29 cellular contexts compared by ENCODE assay signal in the genomic region with DNA sequence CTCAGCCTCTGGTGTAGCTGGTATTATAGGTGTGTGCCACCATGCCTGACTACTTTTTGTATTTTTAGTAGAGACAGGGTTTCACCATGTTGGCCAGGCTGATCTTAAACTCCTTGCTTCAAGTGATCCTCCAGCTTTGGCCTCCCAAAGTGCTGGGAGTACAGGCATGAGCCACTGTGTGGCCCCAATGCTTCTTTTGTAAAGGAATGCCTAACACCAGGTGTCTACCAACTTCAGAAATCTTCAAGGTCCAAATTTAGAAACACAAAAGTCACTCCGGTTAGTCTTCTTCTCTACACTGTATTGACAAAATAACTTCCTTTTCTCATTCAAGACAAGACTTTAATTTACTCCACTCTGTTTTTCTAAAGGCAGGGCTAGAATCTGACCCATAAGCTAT.
"Had no signal": no experiment of that assay in that cellular context is flagged by ENCODE, and none has a peak within 500 bp of the region (broad histone marks: within the 10 kb centered on the region; RNA-seq: fewer than 3 reads in every experiment).

No MANE protein-coding gene starts in this region.

- H3K9me3 ChIP-seq: colonic mucosa, gastrocnemius medialis, left lung, mucosa of descending colon, psoas muscle, sigmoid colon, thoracic aorta, tibial nerve, upper lobe of left lung had no signal

- FAIRE-seq: urothelium cell line had no signal

- H3K27me3 ChIP-seq: colonic mucosa, gastrocnemius medialis, left lung, neural progenitor cell, sigmoid colon, tibial nerve, upper lobe of left lung had no signal

- H3K9ac ChIP-seq: neural progenitor cell, parathyroid adenoma had no signal

- H3K79me2 ChIP-seq: parathyroid adenoma had no signal

- H3K9me3 Mint-ChIP-seq: endodermal cell, mesothelial cell of epicardium had no signal

- H3K4me2 ChIP-seq: neural progenitor cell had no signal

- H3K27ac ChIP-seq: colonic mucosa, epithelial cell of prostate, gastrocnemius medialis, left lung, neural progenitor cell, parathyroid adenoma, psoas muscle, thoracic aorta, upper lobe of left lung had no signal

- H3K4me3 ChIP-seq: colonic mucosa, gastrocnemius medialis, left lung, mucosa of descending colon, neural progenitor cell, psoas muscle, sigmoid colon, thoracic aorta, tibial nerve, upper lobe of left lung had no signal

- H3K36me3 Mint-ChIP-seq: mesothelial cell of epicardium; naive thymus-derived CD4-positive, alpha-beta T cell; neural progenitor cell; stimulated activated naive B cell treated with anti-CD40 and anti-IgM and Interleukin-4, amounts not matched to agents 10 μg/mL and 1 μg/mL and 100 μg/mL, for 72 hours had no signal

- H3K27ac Mint-ChIP-seq: dendritic cell treated with granulocyte-macrophage colony-stimulating factor and Interleukin-4, amounts not matched to agents 40 ng/mL and 50 ng/mL, for 4 days; endodermal cell; mesothelial cell of epicardium; naive thymus-derived CD4-positive, alpha-beta T cell; nephron; neural progenitor cell; stimulated activated naive B cell treated with anti-CD40 and anti-IgM and Interleukin-4, amounts not matched to agents 10 μg/mL and 1 μg/mL and 100 μg/mL, for 72 hours; stimulated activated naive CD8-positive, alpha-beta T cell treated with anti-CD3 and anti-CD28 coated beads, Interleukin-15, Interleukin-2, amounts not matched to agents 100 ng/mL and 50 ng/mL, for 24 hours had no signal

- H2AFZ ChIP-seq: neural progenitor cell, parathyroid adenoma had no signal

- H3K4me1 Mint-ChIP-seq: naive thymus-derived CD4-positive, alpha-beta T cell; stimulated activated naive B cell treated with anti-CD40 and anti-IgM and Interleukin-4, amounts not matched to agents 10 μg/mL and 1 μg/mL and 100 μg/mL, for 72 hours had no signal

- DNase-seq: colonic mucosa; effector CD8-positive, alpha-beta T cell; endodermal cell; foreskin fibroblast; gastrocnemius medialis; head of caudate nucleus; left cardiac atrium; left lung; mesenchymal stem cell; mucosa of descending colon; naive thymus-derived CD4-positive, alpha-beta T cell; psoas muscle; right cardiac atrium; sigmoid colon; stimulated activated CD4-positive, alpha-beta T cell treated with anti-CD3 and anti-CD28 coated beads, Interleukin-2, amount 100 ng/mL, for 24 hours; stimulated activated CD4-positive, alpha-beta T cell treated with anti-CD3 and anti-CD28 coated beads, Interleukin-4, amount 100 ng/mL, for 24 hours; stimulated activated naive B cell treated with anti-CD40 and anti-IgM and Interleukin-4, amounts not matched to agents 10 μg/mL and 1 μg/mL and 100 μg/mL, for 72 hours; upper lobe of left lung had no signal

- H3K27me3 Mint-ChIP-seq: dendritic cell treated with granulocyte-macrophage colony-stimulating factor and Interleukin-4, amounts not matched to agents 40 ng/mL and 50 ng/mL, for 4 days; naive thymus-derived CD4-positive, alpha-beta T cell; stimulated activated naive B cell treated with anti-CD40 and anti-IgM and Interleukin-4, amounts not matched to agents 10 μg/mL and 1 μg/mL and 100 μg/mL, for 72 hours; stimulated activated naive CD8-positive, alpha-beta T cell treated with anti-CD3 and anti-CD28 coated beads, Interleukin-15, Interleukin-2, amounts not matched to agents 100 ng/mL and 50 ng/mL, for 24 hours had no signal

- ATAC-seq: esophagus mucosa; gastrocnemius medialis; left cardiac atrium; left lung; mucosa of descending colon; naive thymus-derived CD4-positive, alpha-beta T cell; psoas muscle; right cardiac atrium; stimulated activated naive B cell treated with anti-CD40 and anti-IgM and Interleukin-4, amounts not matched to agents 10 μg/mL and 1 μg/mL and 100 μg/mL, for 72 hours had no signal

- H3K36me3 ChIP-seq: colonic mucosa, gastrocnemius medialis, left lung, neural progenitor cell, sigmoid colon, thoracic aorta, tibial nerve, upper lobe of left lung had no signal

- H3K4me3 Mint-ChIP-seq: dendritic cell treated with granulocyte-macrophage colony-stimulating factor and Interleukin-4, amounts not matched to agents 40 ng/mL and 50 ng/mL, for 4 days; endodermal cell; mesothelial cell of epicardium; naive thymus-derived CD4-positive, alpha-beta T cell; nephron; neural progenitor cell; stimulated activated naive B cell treated with anti-CD40 and anti-IgM and Interleukin-4, amounts not matched to agents 10 μg/mL and 1 μg/mL and 100 μg/mL, for 72 hours; stimulated activated naive CD8-positive, alpha-beta T cell treated with anti-CD3 and anti-CD28 coated beads, Interleukin-15, Interleukin-2, amounts not matched to agents 100 ng/mL and 50 ng/mL, for 24 hours had no signal

- H3K4me1 ChIP-seq: colonic mucosa had no signal
